Comparison of ENCODE assay signal across 13 cellular contexts in the genomic region with DNA sequence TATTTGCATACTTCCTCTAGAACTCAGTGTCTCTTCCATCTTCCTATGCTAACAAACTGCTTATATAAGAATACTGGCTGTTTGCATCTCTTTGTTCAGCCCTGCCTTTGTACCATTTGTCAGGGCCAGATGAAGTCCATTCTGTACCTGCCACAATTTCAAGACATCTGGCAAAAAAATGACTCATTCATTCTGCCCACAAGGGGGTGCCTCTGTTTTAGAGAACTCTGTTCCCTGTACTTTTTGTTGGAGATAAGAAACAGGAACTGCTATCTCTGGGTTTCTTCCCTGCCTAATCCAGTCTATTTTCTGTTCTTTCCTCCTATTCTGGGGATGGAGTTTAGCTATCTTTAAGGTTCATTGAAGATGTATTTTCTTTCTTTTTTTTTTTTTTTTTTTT. TPM values are rescaled to one million over a fixed set of nuclear protein-coding genes. Genes with fewer than 3 reads are reported as not detected.
A peak's percentile ranks its signal among the peaks of the same experiment; 100 is the strongest.
DNase-seq lines count a peak whose midpoint lies in the region; TF ChIP-seq lines count a peak whose summit lies in the region.
"Had no signal": no experiment of that assay in that cellular context is flagged by ENCODE, and none has a peak within 500 bp of the region (broad histone marks: within the 10 kb centered on the region; RNA-seq: fewer than 3 reads in every experiment).

No MANE protein-coding gene starts in this region.

- intact Hi-C loops in thyroid gland (cut with DNase I) = no loop called here

- peak; percentile 22 for TF ChIP-seq CTCF in fibroblast of villous mesenchyme (IDR thresholded peaks at IDR 0.05; ENCODE audit: insufficient read depth, low read depth, low read length)
- TF ChIP-seq CTCF in thyroid gland (IDR thresholded peaks at IDR 0.05) = peak in 1 of 6 experiments; percentile 24

- peak; percentile 20 for DNase-seq in CMK (ENCODE audit: low read depth)
- DNase-seq in KBM-7 = peak; percentile 49
- DNase-seq in RPMI7951 (ENCODE audit: low read depth) = peak; percentile 10
- no peak for DNase-seq in fibroblast of villous mesenchyme (ENCODE audit: low read depth)
- no peak for DNase-seq in thyroid gland
- no peak for DNase-seq in SK-N-DZ (ENCODE audit: low spot score)
- DNase-seq in cerebellum (ENCODE audit: low spot score) = no peak
- DNase-seq: activated CD4-positive, alpha-beta memory T cell treated with anti-CD3 and anti-CD28 coated beads for 36 hours; aorta; C1 segment of cervical spinal cord; GF-D8; right cardiac atrium had no signal

- H3K27ac ChIP-seq in thyroid gland = no peak overlapping the region

- no peaks in the 10 kb centered on the region for H3K9me3 ChIP-seq in thyroid gland

- no peak for TF ChIP-seq POLR2A in thyroid gland (IDR thresholded peaks at IDR 0.05)

- H3K4me1 ChIP-seq in thyroid gland = no peaks in the 10 kb centered on the region

- no peaks in the 10 kb centered on the region for H3K27me3 ChIP-seq in thyroid gland

- H3K4me3 ChIP-seq in fibroblast of villous mesenchyme (ENCODE audit: low read depth, low read length) = no peak overlapping the region
- H3K4me3 ChIP-seq in thyroid gland (replicated peaks in 1 of 3) = no peak overlapping the region
- H3K4me3 ChIP-seq: lung had no signal

- in situ Hi-C loops in KBM-7 (cut with MboI; ENCODE audit: low pct_unique_long_range_greater_than_20kb, low sequenced_read_pairs) = no loop called here

- H3K36me3 ChIP-seq in thyroid gland = peaks cover 30 to 34% of the 10 kb centered on the region in 2 donors

RNA-seq across cellular contexts. Expression of gene ZNF568, which starts 23.0 kb away (rescaled TPM):
- total RNA-seq in RPMI7951 (2014; rRNA removed; shearing (Covaris generic)) = 9.7 and 10.5 TPM in 2 replicates
- total RNA-seq in fibroblast of villous mesenchyme = 8.7 and 11.2 TPM in 2 replicates
- total RNA-seq in thyroid gland = 10 to 100 TPM; 14.2 to 25.8 (median 16.8) TPM
- polyA plus RNA-seq in SK-N-DZ (2014; cell fraction: cytosol; rRNA removed) = 7.3 and 12.6 TPM in 2 replicates
- 7.1 and 7.6 TPM in 2 replicates for polyA plus RNA-seq in SK-N-DZ (2014; cell fraction: nucleus; rRNA removed)
- 35.1 TPM for total RNA-seq in cerebellum

RNA-seq across cellular contexts. Expression of gene ZNF829, which starts 23.1 kb away (rescaled TPM):
- total RNA-seq in RPMI7951 (2014; rRNA removed; shearing (Covaris generic)) = 4.9 and 6.6 TPM in 2 replicates
- total RNA-seq in fibroblast of villous mesenchyme (2.6 and 3.5 TPM in 2 replicates), thyroid gland (1 to 10 TPM; 4.3 to 8.7 (median 6.1) TPM), cerebellum (7.5 TPM)
- 3.8 and 4.3 TPM in 2 replicates for polyA plus RNA-seq in SK-N-DZ (2014; cell fraction: cytosol; rRNA removed)
- 4.4 and 6.4 TPM in 2 replicates for polyA plus RNA-seq in SK-N-DZ (2014; cell fraction: nucleus; rRNA removed)

Comparison
In these comparisons a context has a peak if more than half of its experiments do, and no peak if none do; other contexts are left out.
1. DNase-seq: peak in CMK (single experiment), KBM-7 (single experiment) and RPMI7951 (single experiment); none in fibroblast of villous mesenchyme (single experiment), thyroid gland (0 of 2), SK-N-DZ (single experiment) and cerebellum (single experiment).